14 cellular contexts compared by ENCODE assay signal in genomic region chr3:33035596-33035995, GRCh38.
DNase-seq lines count a peak whose midpoint lies in the region; ATAC-seq lines count a peak whose summit lies in the region.
"Had no signal": no experiment of that assay in that cellular context is flagged by ENCODE, and none has a peak within 500 bp of the region (broad histone marks: within the 10 kb centered on the region; RNA-seq: fewer than 3 reads in every experiment).

No MANE protein-coding gene starts in this region.

- no peak for ATAC-seq in HG02642 (IDR thresholded peaks at IDR 0.05; ENCODE audit: poor library complexity, unreplicated experiment)
- no peak for ATAC-seq in HG02981 (IDR thresholded peaks at IDR 0.05; ENCODE audit: unreplicated experiment)
- ATAC-seq: activated CD8-positive, alpha-beta T cell treated with anti-CD3 and anti-CD28 coated beads, Interleukin-2, amount 10 ng/mL, durations not matched to agents 7 days and 5 days; heart left ventricle had no signal

- DNase-seq in A172 (ENCODE audit: low spot score) (peak; percentile 83), HS-27A (ENCODE audit: low read depth) (peak; percentile 70), amniotic epithelial cell (ENCODE audit: low read depth) (peak; percentile 75), fibroblast of the conjunctiva (ENCODE audit: low read depth) (peak; percentile 13)
- DNase-seq in stimulated activated naive CD4-positive, alpha-beta T cell treated with Interleukin-2 at 50 U/mL for 16 hours (lab: John Stamatoyannopoulos, UW) = no peak
- DNase-seq in activated effector memory CD4-positive, alpha-beta T cell treated with Interleukin-2 at 50 U/mL for 16 hours = no peak
- DNase-seq: 8988T; activated CD8-positive, alpha-beta T cell treated with anti-CD3 and anti-CD28 coated beads, Interleukin-2, amount 10 ng/mL, durations not matched to agents 7 days and 5 days; activated naive CD4-positive, alpha-beta T cell; heart left ventricle; NCI-H2171 treated with DMSO at 0.1 percent for 48 hours; T1000 had no signal

Comparison
In these comparisons a context has a peak if more than half of its experiments do, and no peak if none do; other contexts are left out.
1. DNase-seq: peak in A172 (single experiment), HS-27A (single experiment), amniotic epithelial cell (single experiment) and fibroblast of the conjunctiva (single experiment); none in stimulated activated naive CD4-positive, alpha-beta T cell treated with Interleukin-2 at 50 U/mL for 16 hours (single experiment) and activated effector memory CD4-positive, alpha-beta T cell treated with Interleukin-2 at 50 U/mL for 16 hours (single experiment).